28 cellular contexts compared by ENCODE assay signal in genomic region chr6:26280409-26280808, GRCh38.
A peak's percentile ranks its signal among the peaks of the same experiment; 100 is the strongest.
DNase-seq lines count a peak whose midpoint lies in the region; ATAC-seq and TF ChIP-seq lines count a peak whose summit lies in the region.
"Had no signal": no experiment of that assay in that cellular context is flagged by ENCODE, and none has a peak within 500 bp of the region (broad histone marks: within the 10 kb centered on the region; RNA-seq: fewer than 3 reads in every experiment).

No MANE protein-coding gene starts in this region.

- TF ChIP-seq POLR2A in breast epithelium (IDR thresholded peaks at IDR 0.05) (no peak), esophagus muscularis mucosa (IDR thresholded peaks at IDR 0.05; ENCODE audit: low read depth) (no peak)

- TF ChIP-seq EP300 in esophagus muscularis mucosa (IDR thresholded peaks at IDR 0.05): no peak

- POLR2A ChIA-PET in MCF 10A (lab: Yijun Ruan, JAX) (interaction anchor here (1.4 to 6.6 kb wide), 3 partner anchors 8 to 76 kb away, joined by 4 to 353 read pairs (median 65); a partner anchor contains a TSS), WTC11 (lab: Charles Lee) (interaction anchor here (1.4 kb wide), 1 partner anchor 9 kb away, joined by 10 read pairs; a partner anchor contains a TSS)

- CTCF ChIA-PET in MCF 10A (lab: Yijun Ruan, JAX) (no interaction called here), WTC11 (lab: Charles Lee) (interaction anchor here (1.0 kb wide), 1 partner anchor 29 kb away, joined by 4 read pairs; a partner anchor contains a TSS)

- H3K36me3 ChIP-seq in breast epithelium (no peaks in the 10 kb centered on the region), esophagus muscularis mucosa (peaks cover 0 to 12% (median 6%) of the 10 kb centered on the region in 4 donors)
- H3K36me3 ChIP-seq: SJCRH30 had no signal

- ATAC-seq in WTC11 (no peak), HG02852 (IDR thresholded peaks at IDR 0.05; ENCODE audit: unreplicated experiment) (no peak), GM18873 (IDR thresholded peaks at IDR 0.05; ENCODE audit: low FRiP score, unreplicated experiment) (no peak)
- ATAC-seq: lower lobe of right lung; natural killer cell treated with Interleukin-12 subunit alpha and Interleukin-12 subunit beta and Interleukin-15 and Interleukin-18, amount 100 ng/mL, for 72 hours; right cardiac atrium; T-cell had no signal

- H3K36me3 Mint-ChIP-seq in MCF 10A (ENCODE audit: insufficient read depth, unreplicated experiment) (peaks cover 7% of the 10 kb centered on the region), WTC11 (0 out of 2 replicates have a peak, but pooled peaks cover 3% of the 10 kb centered on the region)
- H3K36me3 Mint-ChIP-seq: natural killer cell treated with Interleukin-12 subunit alpha and Interleukin-12 subunit beta and Interleukin-15 and Interleukin-18, amount 100 ng/mL, for 72 hours had no signal

- no TSS peak for BruUV-seq in MCF 10A (replicated peaks; lab: Mats Ljungman, UMichigan)

- H3K27me3 Mint-ChIP-seq in MCF 10A (ENCODE audit: insufficient read depth, unreplicated experiment) (no peaks in the 10 kb centered on the region), WTC11 (ENCODE audit: low read depth) (no peaks in the 10 kb centered on the region)
- H3K27me3 Mint-ChIP-seq: activated naive CD4-positive, alpha-beta T cell treated with anti-CD3 and anti-CD28 coated beads, Interleukin-2, amount 50 U/mL, for 24 hours; central memory CD8-positive, alpha-beta T cell; dendritic cell treated with granulocyte-macrophage colony-stimulating factor and Interleukin-4, amounts not matched to agents 40 ng/mL and 50 ng/mL, for 4 days; natural killer cell treated with Interleukin-12 subunit alpha and Interleukin-12 subunit beta and Interleukin-15 and Interleukin-18, amount 100 ng/mL, for 72 hours; T-cell had no signal

- intact Hi-C loops in MCF 10A (cut with micrococcal nuclease) (no loop called here), breast epithelium (cut with DNase I; ENCODE audit: low total_unique reads) (loop anchor here (10.0 kb wide), 1 partner anchor 56 kb away; a partner anchor contains a TSS), esophagus muscularis mucosa (cut with DNase I) (loop anchor here (10.0 kb wide), 1 partner anchor 844 kb away; no protein-coding TSS in a partner anchor)

- 95% methylated on average over 1 of the region's 1 CpG for WGBS in esophagus muscularis mucosa

- TF ChIP-seq CTCF in MCF 10A (IDR thresholded peaks at IDR 0.05; ENCODE audit: unreplicated experiment): no peak
- TF ChIP-seq CTCF in breast epithelium (IDR thresholded peaks at IDR 0.05): no peak
- TF ChIP-seq CTCF in WTC11 (IDR thresholded peaks at IDR 0.05): no peak
- TF ChIP-seq CTCF in esophagus muscularis mucosa (IDR thresholded peaks at IDR 0.05): no peak

- H3K4me3 ChIP-seq in breast epithelium: no peak overlapping the region
- no peak overlapping the region for H3K4me3 ChIP-seq in esophagus muscularis mucosa
- H3K4me3 ChIP-seq: esophagus squamous epithelium, lower lobe of right lung, SJCRH30, upper lobe of left lung had no signal

- H3K4me1 ChIP-seq in breast epithelium: peaks cover 0 to 3% of the 10 kb centered on the region in 2 donors
- peaks cover 7 to 22% (median 19%) of the 10 kb centered on the region in 4 donors for H3K4me1 ChIP-seq in esophagus muscularis mucosa
- H3K4me1 ChIP-seq: SJCRH30 had no signal

- H3K4me3 Mint-ChIP-seq in MCF 10A (ENCODE audit: unreplicated experiment): no peak overlapping the region
- no peak overlapping the region for H3K4me3 Mint-ChIP-seq in WTC11
- H3K4me3 Mint-ChIP-seq: activated naive CD4-positive, alpha-beta T cell treated with anti-CD3 and anti-CD28 coated beads, Interleukin-2, amount 50 U/mL, for 24 hours; CD14-positive monocyte; central memory CD8-positive, alpha-beta T cell; dendritic cell treated with granulocyte-macrophage colony-stimulating factor and Interleukin-4, amounts not matched to agents 40 ng/mL and 50 ng/mL, for 4 days; endodermal cell; natural killer cell treated with Interleukin-12 subunit alpha and Interleukin-12 subunit beta and Interleukin-15 and Interleukin-18, amount 100 ng/mL, for 72 hours; T-cell had no signal

- H3K4me1 Mint-ChIP-seq in MCF 10A (ENCODE audit: insufficient read depth, unreplicated experiment): peaks cover 10% of the 10 kb centered on the region
- H3K4me1 Mint-ChIP-seq in WTC11: peaks cover 38% of the 10 kb centered on the region

- H3K27ac Mint-ChIP-seq in MCF 10A (ENCODE audit: low read depth, unreplicated experiment) (no peak overlapping the region), WTC11 (peak overlapping the region; percentile 71; the same call in 1 of the 2 replicates)
- H3K27ac Mint-ChIP-seq: activated naive CD4-positive, alpha-beta T cell treated with anti-CD3 and anti-CD28 coated beads, Interleukin-2, amount 50 U/mL, for 24 hours; CD14-positive monocyte; dendritic cell treated with granulocyte-macrophage colony-stimulating factor and Interleukin-4, amounts not matched to agents 40 ng/mL and 50 ng/mL, for 4 days; endodermal cell; natural killer cell treated with Interleukin-12 subunit alpha and Interleukin-12 subunit beta and Interleukin-15 and Interleukin-18, amount 100 ng/mL, for 72 hours; T-cell had no signal

- H3K27me3 ChIP-seq in breast epithelium: no peaks in the 10 kb centered on the region
- no peaks in the 10 kb centered on the region for H3K27me3 ChIP-seq in esophagus muscularis mucosa
- H3K27me3 ChIP-seq: esophagus squamous epithelium, SJCRH30, upper lobe of left lung had no signal

- DNase-seq in MCF 10A (ENCODE audit: unreplicated experiment): peak; percentile 19
- DNase-seq in breast epithelium (ENCODE audit: low spot score in 2 of 2): no peak
- peak; percentile 43 for DNase-seq in HT-29 (ENCODE audit: low spot score)
- DNase-seq in WTC11 (ENCODE audit: low spot score): no peak
- DNase-seq in esophagus muscularis mucosa (ENCODE audit: extremely low spot score): no peak
- DNase-seq: activated CD4-positive, alpha-beta T cell treated with anti-CD3 and anti-CD28 coated beads, Interleukin-2, amount 50 U/mL, for 48 hours; activated CD8-positive, alpha-beta memory T cell treated with anti-CD3 and anti-CD28 coated beads, Interleukin-2, amount 50 U/mL, for 48 hours; aorta; endodermal cell; esophagus squamous epithelium; IMR-90; lower lobe of right lung; NCI-H1092 treated with DMSO at 0.1 percent for 48 hours; NCI-H1930; NCI-H446 treated with DMSO at 0.1 percent for 48 hours; right cardiac atrium; stimulated activated CD4-positive, alpha-beta T cell treated with anti-CD3 and anti-CD28 coated beads, Interleukin-4, amount 100 ng/mL, for 1 hour; T-cell; upper lobe of left lung had no signal

- H3K9me3 Mint-ChIP-seq in MCF 10A (ENCODE audit: unreplicated experiment): no peaks in the 10 kb centered on the region
- peaks cover 4% of the 10 kb centered on the region; the same call in 1 of the 2 replicates for H3K9me3 Mint-ChIP-seq in WTC11
- H3K9me3 Mint-ChIP-seq: activated naive CD4-positive, alpha-beta T cell treated with anti-CD3 and anti-CD28 coated beads, Interleukin-2, amount 50 U/mL, for 24 hours; central memory CD8-positive, alpha-beta T cell; dendritic cell treated with granulocyte-macrophage colony-stimulating factor and Interleukin-4, amounts not matched to agents 40 ng/mL and 50 ng/mL, for 4 days; endodermal cell; natural killer cell treated with Interleukin-12 subunit alpha and Interleukin-12 subunit beta and Interleukin-15 and Interleukin-18, amount 100 ng/mL, for 72 hours; T-cell had no signal

- H3K27ac ChIP-seq in breast epithelium (no peak overlapping the region), esophagus muscularis mucosa (replicated peaks in 1 of 4) (no peak overlapping the region)
- H3K27ac ChIP-seq: esophagus squamous epithelium, lower lobe of right lung, parathyroid adenoma, SJCRH30, upper lobe of left lung had no signal

- H3K9me3 ChIP-seq in breast epithelium (no peaks in the 10 kb centered on the region), esophagus muscularis mucosa (no peaks in the 10 kb centered on the region)
- H3K9me3 ChIP-seq: esophagus squamous epithelium, lower lobe of right lung, SJCRH30, upper lobe of left lung had no signal

TF ChIP-seq in WTC11, 78 proteins besides CTCF, POLR2A, EP300 and RAD21 (continues in another document):
- TF ChIP-seq ZNF219 (CRISPR knock-in tag; IDR thresholded peaks at IDR 0.05; ENCODE audit: borderline replicate concordance) (no peak), FOXP4 (CRISPR knock-in tag; IDR thresholded peaks at IDR 0.05) (no peak), NFYB (CRISPR knock-in tag; conservative IDR thresholded peaks at IDR 0.05; ENCODE audit: low read depth) (no peak), RORB (CRISPR knock-in tag; IDR thresholded peaks at IDR 0.05) (no peak), FOXP1 (CRISPR knock-in tag; IDR thresholded peaks at IDR 0.05; ENCODE audit: borderline replicate concordance) (no peak), NR2C2 (CRISPR knock-in tag; IDR thresholded peaks at IDR 0.05) (no peak), ETV6 (CRISPR knock-in tag; IDR thresholded peaks at IDR 0.05) (no peak), ZNF138 (CRISPR knock-in tag; conservative IDR thresholded peaks at IDR 0.05) (no peak), SMAD4 (CRISPR knock-in tag; IDR thresholded peaks at IDR 0.05) (no peak), MYBL2 (CRISPR knock-in tag; IDR thresholded peaks at IDR 0.05) (no peak), NR3C1 (CRISPR knock-in tag; conservative IDR thresholded peaks at IDR 0.05; ENCODE audit: low read depth) (no peak), HMGA2 (CRISPR knock-in tag; IDR thresholded peaks at IDR 0.05) (no peak), SMAD3 (CRISPR knock-in tag; IDR thresholded peaks at IDR 0.05; ENCODE audit: borderline replicate concordance) (no peak), ZNF423 (CRISPR knock-in tag; IDR thresholded peaks at IDR 0.05) (no peak)

Comparison
In these comparisons a context has a peak if more than half of its experiments do, and no peak if none do; other contexts are left out.
1. DNase-seq: peak in MCF 10A (single experiment) and HT-29 (single experiment); none in breast epithelium (0 of 2), WTC11 (single experiment) and esophagus muscularis mucosa (single experiment).